Comparison of ENCODE assay signal across 8 cellular contexts in genomic region chr20:31560094-31560899, GRCh38. TPM values are rescaled to one million over a fixed set of nuclear protein-coding genes. Genes with fewer than 3 reads are reported as not detected.
DNase-seq lines count a peak whose midpoint lies in the region; ATAC-seq and TF ChIP-seq lines count a peak whose summit lies in the region.

No MANE protein-coding gene starts in this region.

- no peak overlapping the region; the same call in 1 of the 2 replicates for H3K9ac ChIP-seq in HUES64 (ENCODE audit: low read depth, low read length)
- no peak overlapping the region for H3K9ac ChIP-seq in trophoblast cell (ENCODE audit: low read length)

- no peak overlapping the region for H3K4me3 ChIP-seq in HUES64 (ENCODE audit: low read length)
- H3K4me3 ChIP-seq in gastroesophageal sphincter = no peak overlapping the region
- H3K4me3 ChIP-seq in trophoblast cell (ENCODE audit: low read depth, low read length) = no peak overlapping the region

- no peaks in the 10 kb centered on the region for H3K27me3 Mint-ChIP-seq in type B pancreatic cell

- peaks cover 28% of the 10 kb centered on the region for H3K79me1 ChIP-seq in trophoblast cell (ENCODE audit: low read length)

- peak overlapping the region; percentile 86 for H3K27ac Mint-ChIP-seq in type B pancreatic cell

- no peak overlapping the region for H3K4me2 ChIP-seq in trophoblast cell (ENCODE audit: low read length)

- no peak overlapping the region for H4K12ac ChIP-seq in trophoblast cell (ENCODE audit: low read depth, low read length)

- peaks cover 37% of the 10 kb centered on the region for H3K36me3 Mint-ChIP-seq in type B pancreatic cell

- DNase-seq in GM04503 (ENCODE audit: low read depth) (peak; percentile 60), SK-MEL-5 (ENCODE audit: low read depth, low spot score) (peak; percentile 84), trophoblast cell (peak; percentile 81 to 97), type B pancreatic cell (ENCODE audit: extremely low spot score, unreplicated experiment) (peak; percentile 87)
- DNase-seq in activated naive CD4-positive, alpha-beta T cell (lab: John Stamatoyannopoulos, UW) = peak; percentile 49 to 72 (median 62)

- H2AFZ ChIP-seq in trophoblast cell (ENCODE audit: insufficient read depth, low read length, poor library complexity) = no peak overlapping the region

- peak; percentile 55 for ATAC-seq in gastroesophageal sphincter
- ATAC-seq in HG03039 (IDR thresholded peaks at IDR 0.05; ENCODE audit: unreplicated experiment) = no peak

- H2BK12ac ChIP-seq in trophoblast cell (ENCODE audit: low read length) = peak overlapping the region; percentile 37

- H3K27me3 ChIP-seq in HUES64 (ENCODE audit: insufficient read depth, low read length) = no peaks in the 10 kb centered on the region
- H3K27me3 ChIP-seq in gastroesophageal sphincter = no peaks in the 10 kb centered on the region
- no peaks in the 10 kb centered on the region for H3K27me3 ChIP-seq in trophoblast cell (ENCODE audit: insufficient read depth, low read length)

- H3K4me1 ChIP-seq in HUES64 (ENCODE audit: insufficient read depth, low read length) (peaks cover 6% of the 10 kb centered on the region), gastroesophageal sphincter (peaks cover 0 to 28% (median 11%) of the 10 kb centered on the region in 3 donors), trophoblast cell (ENCODE audit: control insufficient read depth in 1 of 2, insufficient read depth in 2 of 2, low read length in 2 of 2) (peaks cover 23 to 28% of the 10 kb centered on the region in 2 experiments)

- H3K27ac ChIP-seq in HUES64 (ENCODE audit: low read depth, low read length) = peak overlapping the region; percentile 48; the same call in 1 of the 2 replicates
- H3K27ac ChIP-seq in gastroesophageal sphincter = peak overlapping the region; percentile 19 to 75 (median 63)
- peak overlapping the region; percentile 48 for H3K27ac ChIP-seq in trophoblast cell (ENCODE audit: low read depth, low read length)

- TF ChIP-seq POLR2A in gastroesophageal sphincter (IDR thresholded peaks at IDR 0.05) = no peak

- H3K18ac ChIP-seq in trophoblast cell (ENCODE audit: low read length) = peak overlapping the region; percentile 62

- peak overlapping the region; percentile 15 for H2BK120ac ChIP-seq in trophoblast cell (ENCODE audit: insufficient read depth, low read length, poor library complexity)

- no peak overlapping the region for H3K4me3 Mint-ChIP-seq in type B pancreatic cell

- H3K14ac ChIP-seq in trophoblast cell (ENCODE audit: low read length) = peak overlapping the region; percentile 23

- H4K91ac ChIP-seq in trophoblast cell (ENCODE audit: low read depth, low read length) = peak overlapping the region; percentile 56

- H3K23ac ChIP-seq in trophoblast cell (ENCODE audit: low read length) = no peak overlapping the region

- no peak overlapping the region for H3K4ac ChIP-seq in trophoblast cell (ENCODE audit: low read depth, low read length)

- H2BK5ac ChIP-seq in trophoblast cell (ENCODE audit: low read depth, low read length, poor library complexity) = peak overlapping the region; percentile 60

- H3K36me3 ChIP-seq in HUES64 (ENCODE audit: insufficient read depth, low read length) (peaks cover 51% of the 10 kb centered on the region), gastroesophageal sphincter (peaks cover 0 to 80% of the 10 kb centered on the region in 2 donors), trophoblast cell (ENCODE audit: control insufficient read depth in 1 of 2, insufficient read depth in 2 of 2, low read length in 2 of 2) (peaks cover 47 to 48% of the 10 kb centered on the region in 2 experiments)

- H3K9me3 ChIP-seq in HUES64 (ENCODE audit: insufficient read depth, low read depth, low read length) (no peaks in the 10 kb centered on the region), gastroesophageal sphincter (no peaks in the 10 kb centered on the region), trophoblast cell (ENCODE audit: insufficient read depth, low read depth, low read length) (no peaks in the 10 kb centered on the region)

- no peak for TF ChIP-seq EP300 in gastroesophageal sphincter (IDR thresholded peaks at IDR 0.05)

- H3K79me2 ChIP-seq in trophoblast cell (ENCODE audit: control insufficient read depth, insufficient read depth, low read length, poor library complexity) = no peaks in the 10 kb centered on the region

- peak; percentile 79 to 89 (median 81) for TF ChIP-seq CTCF in gastroesophageal sphincter (IDR thresholded peaks at IDR 0.05)
- TF ChIP-seq CTCF in type B pancreatic cell (conservative IDR thresholded peaks at IDR 0.05) = peak; percentile 99

- WGBS in HUES64 = 40% methylated on average over 7 of the region's 7 CpGs
- WGBS in gastroesophageal sphincter (ENCODE audit: low coverage in 1 of 2), 2 donors = 26 to 50% methylated on average over 1 to 7 of the region's 7 CpGs
- no CpG with 5 or more reads among the region's 7 CpGs for WGBS in trophoblast cell (ENCODE audit: extremely low coverage, insufficient coverage, insufficient read length)

- H3K4me1 Mint-ChIP-seq in type B pancreatic cell (ENCODE audit: unreplicated experiment) = peaks cover 40% of the 10 kb centered on the region

- H3K9me3 Mint-ChIP-seq in type B pancreatic cell = no peaks in the 10 kb centered on the region

- peak overlapping the region; percentile 15 for H4K8ac ChIP-seq in trophoblast cell (ENCODE audit: low read depth, low read length)

- in situ Hi-C loops in SK-MEL-5 (cut with HindIII; ENCODE audit: low pct_unique_long_range_greater_than_20kb, low sequenced_read_pairs) = no loop called here

- peak overlapping the region; percentile 31 for H2AK5ac ChIP-seq in trophoblast cell (ENCODE audit: low read length)

RNA-seq across cellular contexts. Expression of gene ID1, which starts 44.8 kb away (rescaled TPM):
- 115 TPM for polyA plus RNA-seq in HUES64 (2013, experiment 1 of 2)
- polyA plus RNA-seq in HUES64 (2013, experiment 2 of 2) = 95.7 TPM
- 23.3 and 28.2 TPM in 2 replicates for total RNA-seq in SK-MEL-5 (2014; rRNA removed; shearing (Covaris generic))
- 142 and 173 TPM in 2 replicates for polyA plus RNA-seq in SK-MEL-5 (2015; cell fraction: cytosol; rRNA removed)
- 97.8 and 158 TPM in 2 replicates for polyA plus RNA-seq in SK-MEL-5 (2015; cell fraction: nucleus; rRNA removed)
- total RNA-seq in gastroesophageal sphincter = 100 to 1,000 TPM; 221 to 714 (median 372) TPM
- polyA plus RNA-seq in trophoblast cell (2013) = 992 and 1,052 TPM in 2 replicates
- 472 and 516 TPM in 2 replicates for total RNA-seq in type B pancreatic cell (ENCODE audit: low replicate concordance)

RNA-seq across cellular contexts. Expression of gene HM13, which starts 46.1 kb away (rescaled TPM):
- polyA plus RNA-seq in HUES64 (2013, experiment 1 of 2) = 88.7 TPM
- polyA plus RNA-seq in HUES64 (2013, experiment 2 of 2) = 72.9 TPM
- 120 and 126 TPM in 2 replicates for total RNA-seq in SK-MEL-5 (2014; rRNA removed; shearing (Covaris generic))
- 528 and 544 TPM in 2 replicates for polyA plus RNA-seq in SK-MEL-5 (2015; cell fraction: cytosol; rRNA removed)
- polyA plus RNA-seq in SK-MEL-5 (2015; cell fraction: nucleus; rRNA removed) = 170 and 210 TPM in 2 replicates
- total RNA-seq in gastroesophageal sphincter (10 to 100 TPM; 39.1 to 55.9 (median 44.8) TPM), type B pancreatic cell (ENCODE audit: low replicate concordance) (246 and 281 TPM in 2 replicates)
- polyA plus RNA-seq in trophoblast cell (2013) = 246 and 265 TPM in 2 replicates
